11 cellular contexts compared by ENCODE assay signal in the genomic region with DNA sequence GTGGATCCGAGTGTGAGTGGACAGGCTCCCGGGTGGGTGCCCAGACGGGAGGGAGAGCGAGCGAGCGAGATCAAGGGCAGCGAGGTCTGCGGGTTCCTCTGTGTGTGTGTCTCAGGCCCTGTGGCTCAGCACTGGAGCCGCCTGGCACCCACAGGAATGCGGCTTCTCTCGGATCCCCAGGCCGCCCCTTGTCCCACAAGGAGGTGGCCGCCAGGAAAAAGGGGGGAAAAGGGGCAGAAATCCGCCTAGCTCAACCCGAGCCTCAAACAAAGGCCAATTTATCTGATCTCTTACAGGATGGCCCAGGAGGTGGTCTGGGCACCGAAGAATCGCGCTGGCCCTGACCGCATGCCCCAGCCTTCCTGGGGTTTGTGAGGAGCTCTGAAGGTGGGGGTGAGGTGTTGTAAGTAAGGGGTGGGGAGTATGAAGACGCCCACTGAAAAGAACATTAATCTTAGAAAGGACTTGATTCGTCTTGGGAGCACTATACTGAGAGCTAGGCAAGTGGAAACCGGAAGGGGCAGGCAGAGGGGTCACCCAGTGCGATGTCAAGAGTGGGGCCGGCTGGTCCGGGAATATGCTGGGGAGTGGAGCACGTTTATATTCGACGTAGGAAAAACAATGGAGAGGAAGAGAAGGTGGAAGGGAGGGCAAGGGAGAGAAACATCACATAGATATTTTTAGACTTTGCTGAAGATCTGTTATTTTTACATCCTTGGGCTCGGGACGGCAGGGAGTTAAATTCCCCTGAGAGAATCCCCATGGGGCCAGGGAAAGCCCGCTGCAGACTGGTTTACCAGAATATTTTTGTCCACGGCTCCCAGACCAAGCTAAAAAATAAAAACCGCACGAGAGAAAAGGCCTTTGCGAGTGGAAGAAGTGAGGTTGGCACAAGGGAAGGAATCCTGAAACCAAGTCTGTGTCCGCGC. TPM values are rescaled to one million over a fixed set of nuclear protein-coding genes. Genes with fewer than 3 reads are reported as not detected.
DNase-seq lines count a peak whose midpoint lies in the region; ATAC-seq and TF ChIP-seq lines count a peak whose summit lies in the region.
"Had no signal": no experiment of that assay in that cellular context is flagged by ENCODE, and none has a peak within 500 bp of the region (broad histone marks: within the 10 kb centered on the region; RNA-seq: fewer than 3 reads in every experiment).

No MANE protein-coding gene starts in this region.

- peaks cover 43% of the 10 kb centered on the region for H3K4me1 ChIP-seq in left ventricle myocardium inferior
- no peaks in the 10 kb centered on the region for H3K4me1 ChIP-seq in mucosa of descending colon (ENCODE audit: low read depth)

- no peak overlapping the region for H3K27ac ChIP-seq in left ventricle myocardium inferior (replicated peaks)
- no peak overlapping the region for H3K27ac ChIP-seq in coronary artery

- H3K4me3 Mint-ChIP-seq in nephron, result peak overlapping the region; percentile 47 to 59 (median 47)
- peak overlapping the region; percentile 89 for H3K4me3 Mint-ChIP-seq in type B pancreatic cell
- H3K4me3 Mint-ChIP-seq: activated CD4-positive, alpha-beta T cell treated with anti-CD3 and anti-CD28 coated beads, Interleukin-2, amount 10 ng/mL, durations not matched to agents 24 days and 14 days; B cell had no signal

- no peak for TF ChIP-seq CTCF in left ventricle myocardium inferior (IDR thresholded peaks at IDR 0.05; ENCODE audit: borderline replicate concordance)
- TF ChIP-seq CTCF in coronary artery (IDR thresholded peaks at IDR 0.05), result no peak
- no peak for TF ChIP-seq CTCF in nephron (IDR thresholded peaks at IDR 0.05; ENCODE audit: unreplicated experiment in 3 of 3)
- TF ChIP-seq CTCF in type B pancreatic cell (conservative IDR thresholded peaks at IDR 0.05), result no peak
- no peak for TF ChIP-seq CTCF in mucosa of descending colon (IDR thresholded peaks at IDR 0.05)

- ATAC-seq in left cardiac atrium (no peak), GM21381 (IDR thresholded peaks at IDR 0.05; ENCODE audit: unreplicated experiment) (no peak), mucosa of descending colon (no peak)

- H3K27me3 Mint-ChIP-seq in nephron (ENCODE audit: low read depth) (peaks cover 100% of the 10 kb centered on the region), type B pancreatic cell (peaks cover 95% of the 10 kb centered on the region)

- H3K36me3 Mint-ChIP-seq in nephron (ENCODE audit: low read depth) (no peaks in the 10 kb centered on the region), type B pancreatic cell (peaks cover 28% of the 10 kb centered on the region)

- H3K27me3 ChIP-seq in left ventricle myocardium inferior (ENCODE audit: low read depth), result peaks cover 100% of the 10 kb centered on the region

- no peak for DNase-seq in left ventricle myocardium inferior
- no peak for DNase-seq in left cardiac atrium
- no peak for DNase-seq in coronary artery (ENCODE audit: low spot score)
- DNase-seq in type B pancreatic cell (ENCODE audit: extremely low spot score, unreplicated experiment), result no peak
- no peak for DNase-seq in SIG-M5 (lab: John Stamatoyannopoulos, UW)
- DNase-seq in mucosa of descending colon, result no peak
- DNase-seq: activated CD4-positive, alpha-beta T cell treated with anti-CD3 and anti-CD28 coated beads, Interleukin-2, amount 10 ng/mL, durations not matched to agents 24 days and 14 days had no signal

- H3K4me3 ChIP-seq in left ventricle myocardium inferior (peak overlapping the region; percentile 26), coronary artery (peak overlapping the region; percentile 31), mucosa of descending colon (no peak overlapping the region)

- H3K9me3 ChIP-seq in left ventricle myocardium inferior (replicated peaks), result no peaks in the 10 kb centered on the region
- no peaks in the 10 kb centered on the region for H3K9me3 ChIP-seq in mucosa of descending colon

- intact Hi-C loops in left ventricle myocardium inferior (cut with micrococcal nuclease), result no loop called here
- intact Hi-C loops in left cardiac atrium (cut with DNase I), result no loop called here
- intact Hi-C loops in mucosa of descending colon (cut with DNase I, micrococcal nuclease), result no loop called here

- H3K9me3 Mint-ChIP-seq in nephron (peaks cover 3% of the 10 kb centered on the region), type B pancreatic cell (no peaks in the 10 kb centered on the region)

- H3K36me3 ChIP-seq in left ventricle myocardium inferior (no peaks in the 10 kb centered on the region), mucosa of descending colon (ENCODE audit: low read depth) (no peaks in the 10 kb centered on the region)

- H3K4me1 Mint-ChIP-seq in nephron (peaks cover 22% of the 10 kb centered on the region), type B pancreatic cell (ENCODE audit: unreplicated experiment) (peaks cover 62% of the 10 kb centered on the region)

- H3K27ac Mint-ChIP-seq in nephron, result no peak overlapping the region
- H3K27ac Mint-ChIP-seq in type B pancreatic cell, result peak overlapping the region; percentile 83
- H3K27ac Mint-ChIP-seq: B cell had no signal

RNA-seq across cellular contexts. Expression of gene DLX5, which starts 7.2 kb away (rescaled TPM):
- total RNA-seq in left ventricle myocardium inferior, result not detected
- under 1 TPM; 0.50 to 0.71 TPM for total RNA-seq in left cardiac atrium
- 21.0 and 37.9 TPM in 2 replicates for total RNA-seq in type B pancreatic cell (ENCODE audit: low replicate concordance)
- under 1 TPM in 1 of 3 donors, not detected in 2; 0.89 TPM for total RNA-seq in mucosa of descending colon
- total RNA-seq: activated CD4-positive, alpha-beta T cell treated with anti-CD3 and anti-CD28 coated beads, Interleukin-2, amount 10 ng/mL, durations not matched to agents 24 days and 14 days; B cell had no signal

RNA-seq across cellular contexts. Expression of gene DLX6, which starts 12.1 kb away (rescaled TPM):
- total RNA-seq in left ventricle myocardium inferior (not detected), left cardiac atrium (under 1 TPM in 1 of 2 donors, not detected in 1; 0.24 TPM), type B pancreatic cell (ENCODE audit: low replicate concordance) (3.5 and 25.5 TPM in 2 replicates), mucosa of descending colon (under 1 TPM in 1 of 3 donors, not detected in 2; 0.32 TPM)
- total RNA-seq: activated CD4-positive, alpha-beta T cell treated with anti-CD3 and anti-CD28 coated beads, Interleukin-2, amount 10 ng/mL, durations not matched to agents 24 days and 14 days; B cell; mesenteric fat pad had no signal

Comparison
In these comparisons a context has a peak if more than half of its experiments do, and no peak if none do; other contexts are left out.
1. RNA of gene DLX5, which starts 7.2 kb away (total RNA-seq): 21.0 to 37.9 TPM in type B pancreatic cell; 0.50 to 0.71 TPM in left cardiac atrium, 0.89 TPM in mucosa of descending colon and not detected in left ventricle myocardium inferior (single experiment); every median in the first group is over 10 times any median in the second.